Comparison of ENCODE assay signal across 11 cellular contexts in the genomic region with DNA sequence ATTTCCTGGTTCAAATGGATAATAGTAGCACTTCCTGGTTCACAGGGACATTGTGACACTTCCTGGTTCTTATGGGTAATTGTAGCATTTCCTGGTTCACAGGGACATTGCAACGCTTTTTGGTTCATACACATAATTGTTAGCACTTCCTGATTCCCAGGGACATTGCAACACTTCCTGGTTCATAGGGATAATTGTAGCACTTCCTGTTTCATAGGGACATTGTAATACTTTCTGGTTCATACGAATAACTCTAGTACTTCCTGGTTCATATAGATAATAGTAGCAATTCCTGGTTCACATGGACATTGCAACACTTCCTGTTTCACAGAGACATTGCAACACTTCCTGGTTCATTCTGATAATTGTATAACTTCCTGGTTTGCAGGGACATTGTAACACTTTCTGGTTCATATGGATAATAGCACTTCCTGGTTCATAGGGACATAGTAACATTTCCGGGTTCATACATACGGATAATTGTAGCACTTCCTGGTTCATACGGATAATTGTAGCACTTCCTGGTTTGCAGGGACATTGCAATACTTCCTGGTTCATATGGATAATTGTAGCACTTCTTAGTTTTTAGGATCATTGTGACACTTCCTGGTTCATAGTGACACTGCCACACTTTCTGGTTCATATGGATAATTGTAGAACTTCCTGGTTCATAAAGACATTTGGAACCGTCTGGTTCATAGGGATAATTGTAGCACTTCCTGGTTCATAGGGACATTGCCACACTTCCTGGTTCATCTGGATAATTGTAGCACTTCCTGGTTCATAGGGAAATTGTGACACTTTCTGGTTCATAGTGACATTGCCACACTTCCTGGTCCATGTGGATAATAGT.
A peak's percentile ranks its signal among the peaks of the same experiment; 100 is the strongest.
DNase-seq lines count a peak whose midpoint lies in the region; ATAC-seq and TF ChIP-seq lines count a peak whose summit lies in the region.
"Had no signal": no experiment of that assay in that cellular context is flagged by ENCODE, and none has a peak within 500 bp of the region (broad histone marks: within the 10 kb centered on the region; RNA-seq: fewer than 3 reads in every experiment).

No MANE protein-coding gene starts in this region.

- H3K4me3 ChIP-seq in breast epithelium (no peak overlapping the region), skeletal muscle tissue (ENCODE audit: low read length in 3 of 3) (no peak overlapping the region)
- H3K4me3 ChIP-seq: psoas muscle had no signal

- H3K36me3 ChIP-seq in breast epithelium: no peaks in the 10 kb centered on the region
- H3K36me3 ChIP-seq in skeletal muscle tissue (ENCODE audit: control insufficient read depth in 3 of 3, insufficient read depth in 3 of 3, low read length in 3 of 3): peaks cover 12 to 21% (median 14%) of the 10 kb centered on the region in 3 donors

- no peaks in the 10 kb centered on the region for H3K27me3 ChIP-seq in breast epithelium
- no peaks in the 10 kb centered on the region for H3K27me3 ChIP-seq in skeletal muscle tissue (ENCODE audit: control insufficient read depth in 3 of 3, insufficient read depth in 3 of 3, low read length in 3 of 3)

- no peak for TF ChIP-seq CTCF in breast epithelium (IDR thresholded peaks at IDR 0.05)

- intact Hi-C loops in breast epithelium (cut with DNase I; ENCODE audit: low total_unique reads): no loop called here

- peak; percentile 18 for DNase-seq in activated CD4-positive, CD25-positive, alpha-beta regulatory T cell treated with anti-CD3 and anti-CD28 coated beads, Interleukin-2, amount 50 U/mL, for 16 hours (ENCODE audit: low read depth, low spot score)
- DNase-seq in activated CD4-positive, CD25-positive, alpha-beta regulatory T cell treated with anti-CD3 and anti-CD28 coated beads, Interleukin-2, amount 50 U/mL, for 72 hours: no peak
- DNase-seq in NAMALWA (ENCODE audit: low spot score) (peak; percentile 75), breast epithelium (ENCODE audit: low spot score in 2 of 2) (no peak), ACHN (no peak)
- DNase-seq: NCI-H1092 treated with DMSO at 0.1 percent for 48 hours, psoas muscle, SHP77 treated with DMSO at 0.1 percent for 48 hours had no signal

- H3K4me1 ChIP-seq in breast epithelium: no peaks in the 10 kb centered on the region
- H3K4me1 ChIP-seq in skeletal muscle tissue (ENCODE audit: control insufficient read depth in 3 of 3, insufficient read depth in 3 of 3, low read length in 3 of 3): no peaks in the 10 kb centered on the region
- H3K4me1 ChIP-seq: psoas muscle had no signal

- H3K27ac ChIP-seq in breast epithelium (peak overlapping the region; percentile 62 to 63), skeletal muscle tissue (ENCODE audit: low read depth, low read length) (peak overlapping the region; percentile 14)
- H3K27ac ChIP-seq: psoas muscle had no signal

- TF ChIP-seq POLR2A in breast epithelium (IDR thresholded peaks at IDR 0.05): no peak

- no peaks in the 10 kb centered on the region for H3K9me3 ChIP-seq in breast epithelium
- peaks cover 0 to 9% (median 0%) of the 10 kb centered on the region in 3 donors for H3K9me3 ChIP-seq in skeletal muscle tissue (ENCODE audit: control insufficient read depth in 3 of 3, low read length in 3 of 3)

- ATAC-seq in HG03354 (IDR thresholded peaks at IDR 0.05; ENCODE audit: poor library complexity, severe bottlenecking, unreplicated experiment) (no peak), HG02588 (IDR thresholded peaks at IDR 0.05; ENCODE audit: unreplicated experiment) (no peak)
- ATAC-seq: psoas muscle had no signal

- in situ Hi-C loops in ACHN (cut with HindIII; ENCODE audit: low pct_ligation_motif_present, low pct_unique_long_range_greater_than_20kb, low sequenced_read_pairs): no loop called here

- no peak overlapping the region for H3K9ac ChIP-seq in skeletal muscle tissue (ENCODE audit: low read depth in 1 of 3, low read length in 3 of 3)

Comparison
In these comparisons a context has a peak if more than half of its experiments do, and no peak if none do; other contexts are left out.
1. DNase-seq: peak in activated CD4-positive, CD25-positive, alpha-beta regulatory T cell treated with anti-CD3 and anti-CD28 coated beads, Interleukin-2, amount 50 U/mL, for 16 hours (single experiment) and NAMALWA (single experiment); none in activated CD4-positive, CD25-positive, alpha-beta regulatory T cell treated with anti-CD3 and anti-CD28 coated beads, Interleukin-2, amount 50 U/mL, for 72 hours (single experiment), breast epithelium (0 of 2) and ACHN (single experiment).